ENCODE assay signal across 7 cellular contexts in genomic region chr10:5563991-5564536, GRCh38. TPM values are rescaled to one million over a fixed set of nuclear protein-coding genes. Genes with fewer than 3 reads are reported as not detected.
DNase-seq lines count a peak whose midpoint lies in the region; ATAC-seq and TF ChIP-seq lines count a peak whose summit lies in the region.

No MANE protein-coding gene starts in this region.

- H3K27ac Mint-ChIP-seq in activated naive CD4-positive, alpha-beta T cell treated with anti-CD3 and anti-CD28 coated beads, Interleukin-2, amount 10 ng/mL, durations not matched to agents 7 days and 5 days: peak overlapping the region; percentile 97
- peak overlapping the region; percentile 83 for H3K27ac Mint-ChIP-seq in mesothelial cell of epicardium

- CTCF ChIA-PET in activated naive CD4-positive, alpha-beta T cell treated with anti-CD3 and anti-CD28 coated beads, Interleukin-2, amount 10 ng/mL, durations not matched to agents 7 days and 5 days (lab: Charles Lee): interaction anchor here (0.6 kb wide), 1 partner anchor 157 kb away, joined by 3 read pairs; no protein-coding TSS in a partner anchor

- H3K4me3 ChIP-seq in RWPE2 (ENCODE audit: severe bottlenecking): no peak overlapping the region
- no peak overlapping the region for H3K4me3 ChIP-seq in tibial artery

- no peaks in the 10 kb centered on the region for H3K27me3 ChIP-seq in RWPE2 (ENCODE audit: insufficient read depth, poor library complexity, severe bottlenecking)
- H3K27me3 ChIP-seq in tibial artery: no peaks in the 10 kb centered on the region

- H3K4me1 ChIP-seq in RWPE2 (ENCODE audit: insufficient read depth, poor library complexity, severe bottlenecking): peaks cover 49% of the 10 kb centered on the region
- H3K4me1 ChIP-seq in tibial artery: peaks cover 6 to 51% (median 41%) of the 10 kb centered on the region in 4 donors

- TF ChIP-seq CTCF in RWPE2 (IDR thresholded peaks at IDR 0.05; ENCODE audit: poor library complexity, severe bottlenecking) (no peak), mesothelial cell of epicardium (IDR thresholded peaks at IDR 0.05; ENCODE audit: unreplicated experiment) (no peak), tibial artery (IDR thresholded peaks at IDR 0.05) (no peak)

- H3K27me3 Mint-ChIP-seq in activated naive CD4-positive, alpha-beta T cell treated with anti-CD3 and anti-CD28 coated beads, Interleukin-2, amount 10 ng/mL, durations not matched to agents 7 days and 5 days: peaks cover 37% of the 10 kb centered on the region
- H3K27me3 Mint-ChIP-seq in mesothelial cell of epicardium (ENCODE audit: low read depth): no peaks in the 10 kb centered on the region

- H3K4me1 Mint-ChIP-seq in activated naive CD4-positive, alpha-beta T cell treated with anti-CD3 and anti-CD28 coated beads, Interleukin-2, amount 10 ng/mL, durations not matched to agents 7 days and 5 days: peaks cover 36% of the 10 kb centered on the region
- H3K4me1 Mint-ChIP-seq in mesothelial cell of epicardium: peaks cover 72% of the 10 kb centered on the region

- peak overlapping the region; percentile 93 for H3K27ac ChIP-seq in RWPE2 (ENCODE audit: poor library complexity, severe bottlenecking)
- peak overlapping the region; percentile 75 for H3K27ac ChIP-seq in tibial artery

- H3K9me3 Mint-ChIP-seq in activated naive CD4-positive, alpha-beta T cell treated with anti-CD3 and anti-CD28 coated beads, Interleukin-2, amount 10 ng/mL, durations not matched to agents 7 days and 5 days: peaks cover 3% of the 10 kb centered on the region
- no peaks in the 10 kb centered on the region for H3K9me3 Mint-ChIP-seq in mesothelial cell of epicardium

- H3K36me3 ChIP-seq in RWPE2 (ENCODE audit: low read depth): no peaks in the 10 kb centered on the region
- no peaks in the 10 kb centered on the region for H3K36me3 ChIP-seq in tibial artery

- ATAC-seq in RWPE2 (ENCODE audit: low read depth) (peak; percentile 18; the same call in 1 of the 3 replicates), GM18873 (IDR thresholded peaks at IDR 0.05; ENCODE audit: low FRiP score, unreplicated experiment) (no peak), GM19397 (IDR thresholded peaks at IDR 0.05; ENCODE audit: unreplicated experiment) (no peak)

- H3K36me3 Mint-ChIP-seq in activated naive CD4-positive, alpha-beta T cell treated with anti-CD3 and anti-CD28 coated beads, Interleukin-2, amount 10 ng/mL, durations not matched to agents 7 days and 5 days: peaks cover 3% of the 10 kb centered on the region
- H3K36me3 Mint-ChIP-seq in mesothelial cell of epicardium: no peaks in the 10 kb centered on the region

- H3K9me3 ChIP-seq in RWPE2 (ENCODE audit: severe bottlenecking) (no peaks in the 10 kb centered on the region), tibial artery (no peaks in the 10 kb centered on the region)

- DNase-seq in RWPE2 (ENCODE audit: low spot score) (peak; percentile 60), mesothelial cell of epicardium (ENCODE audit: low spot score in 2 of 2, unreplicated experiment in 2 of 2) (no peak), tibial artery (peak in 1 of 2 donors; percentile 76), ecto neural progenitor cell (ENCODE audit: low spot score) (no peak)
- peak; percentile 68 for DNase-seq in activated naive CD4-positive, alpha-beta T cell treated with anti-CD3 and anti-CD28 coated beads, Interleukin-2, amount 10 ng/mL, durations not matched to agents 7 days and 5 days

- intact Hi-C loops in tibial artery (cut with DNase I; ENCODE audit: low total_unique reads): loop anchor here (5.0 kb wide), 1 partner anchor 38 kb away; no protein-coding TSS in a partner anchor

- H3K4me3 Mint-ChIP-seq in activated naive CD4-positive, alpha-beta T cell treated with anti-CD3 and anti-CD28 coated beads, Interleukin-2, amount 10 ng/mL, durations not matched to agents 7 days and 5 days: peak overlapping the region; percentile 53
- peak overlapping the region; percentile 7 for H3K4me3 Mint-ChIP-seq in mesothelial cell of epicardium

RNA-seq across cellular contexts. Expression of gene CALML3, which starts 39.3 kb away (rescaled TPM):
- 0.07 TPM in 1 of 3 replicates, not detected in the others for total RNA-seq in mesothelial cell of epicardium

Comparison
In these comparisons a context has a peak if more than half of its experiments do, and no peak if none do; other contexts are left out.
1. DNase-seq: peak in RWPE2 (single experiment) and activated naive CD4-positive, alpha-beta T cell treated with anti-CD3 and anti-CD28 coated beads, Interleukin-2, amount 10 ng/mL, durations not matched to agents 7 days and 5 days (single experiment); none in mesothelial cell of epicardium (0 of 2) and ecto neural progenitor cell (single experiment).